In the genomic region with DNA sequence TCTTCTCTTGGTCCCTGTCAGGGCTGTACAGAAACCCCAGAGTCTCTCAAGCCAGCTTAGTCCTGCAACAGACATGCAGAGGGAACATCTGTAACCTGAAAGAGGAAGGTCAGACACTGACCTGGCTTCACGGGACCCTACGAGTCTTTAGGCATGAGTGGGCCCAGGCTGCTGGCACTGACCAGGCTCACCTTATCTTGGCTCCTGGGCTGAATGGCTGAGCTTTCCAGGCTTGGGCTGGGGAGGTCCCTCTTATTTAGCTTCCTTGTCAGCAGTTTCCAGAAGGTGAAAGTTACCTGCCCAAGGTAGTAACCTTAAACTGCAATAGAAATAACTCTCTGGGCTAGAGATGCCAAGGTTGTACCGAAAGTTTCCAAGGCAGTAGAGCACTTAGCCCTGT, we compare ENCODE assay signal across 22 cellular contexts. TPM values are rescaled to one million over a fixed set of nuclear protein-coding genes. Genes with fewer than 3 reads are reported as not detected.
DNase-seq lines count a peak whose midpoint lies in the region; ATAC-seq and TF ChIP-seq lines count a peak whose summit lies in the region.
"Had no signal": no experiment of that assay in that cellular context is flagged by ENCODE, and none has a peak within 500 bp of the region (broad histone marks: within the 10 kb centered on the region; RNA-seq: fewer than 3 reads in every experiment).

No MANE protein-coding gene starts in this region.

- TF ChIP-seq POLR2A in stomach (IDR thresholded peaks at IDR 0.05) = no peak

- no peak for DNase-seq in GM23338 (ENCODE audit: low spot score)
- peak; percentile 30 for DNase-seq in RPMI8226
- no peak for DNase-seq in memory B cell (ENCODE audit: low spot score in 2 of 2)
- peak; percentile 68 for DNase-seq in stomach
- DNase-seq in NCI-H1105 (lab: John Stamatoyannopoulos, UW) = no peak
- no peak for DNase-seq in SK-N-SH
- DNase-seq: activated CD4-positive, alpha-beta T cell treated with anti-CD3 and anti-CD28 coated beads for 48 hours; activated naive CD4-positive, alpha-beta T cell; activated T-cell treated with anti-CD3 and anti-CD28 coated beads, Interleukin-2, amount 50 U/mL, for 48 hours; dermis blood vessel endothelial cell; naive thymus-derived CD8-positive, alpha-beta T cell; NCI-H1105 treated with DMSO at 0.1 percent for 48 hours; NCI-H2029 treated with DMSO at 0.1 percent for 48 hours; NCI-H526 treated with DMSO at 0.1 percent for 48 hours; T-helper 17 cell; upper lobe of left lung had no signal

- H3K27ac ChIP-seq in GM23338 (ENCODE audit: low read depth) = no peak overlapping the region
- H3K27ac ChIP-seq in stomach = peak overlapping the region; percentile 85 to 91 (median 86)
- H3K27ac ChIP-seq in SK-N-SH (ENCODE audit: low read depth in 2 of 2, low read length in 1 of 2) = no peak overlapping the region
- H3K27ac ChIP-seq: C4-2B, SJSA1 had no signal

- H3K36me3 ChIP-seq in GM23338 (ENCODE audit: insufficient read depth) (no peaks in the 10 kb centered on the region), stomach (no peaks in the 10 kb centered on the region), SK-N-SH (replicated peaks in 1 of 2; ENCODE audit: control insufficient read depth in 1 of 2, insufficient read depth in 2 of 2, low read length in 1 of 2) (no peaks in the 10 kb centered on the region)
- H3K36me3 ChIP-seq: SJSA1, upper lobe of left lung had no signal

- H3K36me3 Mint-ChIP-seq in GM23338 (ENCODE audit: low read depth) = no peaks in the 10 kb centered on the region
- no peaks in the 10 kb centered on the region for H3K36me3 Mint-ChIP-seq in memory B cell
- H3K36me3 Mint-ChIP-seq: mesothelial cell of epicardium had no signal

- H3K4me2 ChIP-seq in GM23338 (no peak overlapping the region), SK-N-SH (no peak overlapping the region)
- H3K4me2 ChIP-seq: smooth muscle cell had no signal

- TF ChIP-seq EP300 in stomach (IDR thresholded peaks at IDR 0.05) (no peak), SK-N-SH (IDR thresholded peaks at IDR 0.05; ENCODE audit: borderline replicate concordance in 1 of 2, low read depth in 1 of 2, low read length in 1 of 2) (no peak)

- H3K27ac Mint-ChIP-seq in GM23338 = no peak overlapping the region
- peak overlapping the region; percentile 83 for H3K27ac Mint-ChIP-seq in memory B cell
- H3K27ac Mint-ChIP-seq: mesothelial cell of epicardium, T-helper 17 cell had no signal

- H3K27me3 Mint-ChIP-seq in GM23338 (ENCODE audit: insufficient read depth, low read depth, poor library complexity) = peaks cover 6% of the 10 kb centered on the region
- no peaks in the 10 kb centered on the region for H3K27me3 Mint-ChIP-seq in memory B cell
- H3K27me3 Mint-ChIP-seq: central memory CD8-positive, alpha-beta T cell; naive thymus-derived CD8-positive, alpha-beta T cell; T-helper 17 cell had no signal

- no peak for ATAC-seq in GM23338
- ATAC-seq in memory B cell (ENCODE audit: low read depth) = no peak
- no peak for ATAC-seq in GM21825 (IDR thresholded peaks at IDR 0.05; ENCODE audit: unreplicated experiment)
- ATAC-seq: naive thymus-derived CD8-positive, alpha-beta T cell; T-helper 17 cell had no signal

- TF ChIP-seq CTCF in GM23338 (conservative IDR thresholded peaks at IDR 0.05; ENCODE audit: low read depth in 2 of 2) (no peak), stomach (IDR thresholded peaks at IDR 0.05) (no peak), SK-N-SH (IDR thresholded peaks at IDR 0.05) (no peak)

- H3K79me2 ChIP-seq in GM23338 (replicated peaks; ENCODE audit: insufficient read depth) = no peaks in the 10 kb centered on the region
- no peaks in the 10 kb centered on the region for H3K79me2 ChIP-seq in SK-N-SH (ENCODE audit: insufficient read depth)

- H3K9me2 ChIP-seq in GM23338 (ENCODE audit: insufficient read depth) = 0 out of 2 replicates have a peak, but pooled peaks cover 9% of the 10 kb centered on the region
- no peaks in the 10 kb centered on the region for H3K9me2 ChIP-seq in SK-N-SH

- CTCF ChIA-PET in SK-N-SH (lab: Yijun Ruan, JAX) = interaction anchor here (0.6 to 1.5 kb wide), 3 partner anchors 17 to 190 kb away, joined by 3 to 4 read pairs (median 3); no protein-coding TSS in a partner anchor

- no peaks in the 10 kb centered on the region for H3K9me3 ChIP-seq in stomach
- H3K9me3 ChIP-seq in SK-N-SH = no peaks in the 10 kb centered on the region
- H3K9me3 ChIP-seq: SJSA1, upper lobe of left lung had no signal

- H3K9me3 Mint-ChIP-seq in GM23338 = no peaks in the 10 kb centered on the region
- no peaks in the 10 kb centered on the region for H3K9me3 Mint-ChIP-seq in memory B cell
- H3K9me3 Mint-ChIP-seq: central memory CD8-positive, alpha-beta T cell; mesothelial cell of epicardium had no signal

- H3K4me3 Mint-ChIP-seq in GM23338 (no peak overlapping the region), memory B cell (no peak overlapping the region)
- H3K4me3 Mint-ChIP-seq: central memory CD8-positive, alpha-beta T cell; mesothelial cell of epicardium; naive thymus-derived CD8-positive, alpha-beta T cell; T-helper 17 cell had no signal

- peaks cover 11% of the 10 kb centered on the region for H3K4me1 ChIP-seq in GM23338 (ENCODE audit: insufficient read depth)
- peaks cover 17 to 47% (median 35%) of the 10 kb centered on the region in 4 donors for H3K4me1 ChIP-seq in stomach
- H3K4me1 ChIP-seq in SK-N-SH (ENCODE audit: control insufficient read depth in 1 of 2, insufficient read depth in 2 of 2, low read depth in 1 of 2, low read length in 1 of 2) = peaks cover 0 to 4% of the 10 kb centered on the region in 2 experiments; a peak in 1 of 4 replicates
- H3K4me1 ChIP-seq: upper lobe of left lung had no signal

- H2AFZ ChIP-seq in GM23338 (peak overlapping the region; percentile 83), SK-N-SH (ENCODE audit: low read depth) (no peak overlapping the region)

- H4K20me1 ChIP-seq in GM23338 (replicated peaks; ENCODE audit: insufficient read depth) = no peaks in the 10 kb centered on the region
- no peaks in the 10 kb centered on the region for H4K20me1 ChIP-seq in SK-N-SH (ENCODE audit: insufficient read depth)

- H3K4me3 ChIP-seq in GM23338 = no peak overlapping the region
- H3K4me3 ChIP-seq in stomach = no peak overlapping the region
- no peak overlapping the region for H3K4me3 ChIP-seq in SK-N-SH (ENCODE audit: low read depth in 2 of 2, low read length in 1 of 2)
- H3K4me3 ChIP-seq: SJSA1, smooth muscle cell, upper lobe of left lung had no signal

- POLR2A ChIA-PET in SK-N-SH (lab: Yijun Ruan, JAX) = no interaction called here

- no peaks in the 10 kb centered on the region for H3F3A ChIP-seq in GM23338 (replicated peaks; ENCODE audit: low read depth)
- peaks cover 7% of the 10 kb centered on the region for H3F3A ChIP-seq in SK-N-SH (replicated peaks; ENCODE audit: insufficient read depth)

- no peak for TF ChIP-seq RAD21 in SK-N-SH (IDR thresholded peaks at IDR 0.05; ENCODE audit: low read length)

- intact Hi-C loops in stomach (cut with DNase I; ENCODE audit: low total_unique reads) = no loop called here

- 33 to 82% (median 58%) methylated on average over 3 of the region's 3 CpGs for WGBS in stomach, 5 donors
- 98% methylated on average over 3 of the region's 3 CpGs for WGBS in SK-N-SH (ENCODE audit: low lambda C conversion rate)

- H3K4me1 Mint-ChIP-seq in GM23338 (peaks cover 15% of the 10 kb centered on the region), memory B cell (peaks cover 55% of the 10 kb centered on the region)
- H3K4me1 Mint-ChIP-seq: central memory CD8-positive, alpha-beta T cell; mesothelial cell of epicardium had no signal

- no peak overlapping the region for H3K9ac ChIP-seq in SK-N-SH

- H3K27me3 ChIP-seq in GM23338 (ENCODE audit: insufficient read depth) (no peaks in the 10 kb centered on the region), stomach (no peaks in the 10 kb centered on the region), SK-N-SH (ENCODE audit: insufficient read depth) (no peaks in the 10 kb centered on the region)
- H3K27me3 ChIP-seq: SJSA1, upper lobe of left lung had no signal

TF ChIP-seq in GM23338, 12 proteins besides CTCF, POLR2A, EP300 and RAD21 (continues in another document):
- TF ChIP-seq POLR2AphosphoS5 (IDR thresholded peaks at IDR 0.05; ENCODE audit: low read depth) (no peak), EZH2 (IDR thresholded peaks at IDR 0.05; ENCODE audit: low read depth, unreplicated experiment) (no peak), STAT1 (IDR thresholded peaks at IDR 0.05; ENCODE audit: unreplicated experiment) (no peak)

TF ChIP-seq in SK-N-SH, 30 proteins besides CTCF, POLR2A, EP300 and RAD21:
- TF ChIP-seq RFX5 (IDR thresholded peaks at IDR 0.05; ENCODE audit: low read length) = no peak

RNA-seq across cellular contexts. Expression of gene FUT8, which starts 58.4 kb away (rescaled TPM):
- 22.2 and 23.2 TPM in 2 replicates for total RNA-seq in GM23338 (2014; rRNA removed; shearing (Covaris generic))
- polyA plus RNA-seq in GM23338 (2016; fragmentation: Nextera tagmentation; extraction: Ambion mirVana) = 8.2 and 8.6 TPM in 2 replicates
- 100 to 1,000 TPM in 2 of 5 donors, 10 to 100 TPM in 3; 25.5 to 175 (median 95.5) TPM for total RNA-seq in stomach
- 10 to 100 TPM; 17.4 to 24.3 (median 20.0) TPM for polyA plus RNA-seq in stomach
- polyA plus RNA-seq in SK-N-SH (2012; rRNA removed) = 31.7 and 32.4 TPM in 2 replicates
- polyA plus RNA-seq in SK-N-SH (2012; cell fraction: cytosol; rRNA removed) = 49.6 and 49.7 TPM in 2 replicates
- 10.5 and 23.8 TPM in 2 replicates for polyA plus RNA-seq in SK-N-SH (2012; cell fraction: nucleus; rRNA removed)

Comparison
In these comparisons a context has a peak if more than half of its experiments do, and no peak if none do; other contexts are left out.
1. DNase-seq: peak in RPMI8226 (single experiment) and stomach (single experiment); none in GM23338 (single experiment), memory B cell (0 of 2), NCI-H1105 (single experiment) and SK-N-SH (single experiment).
2. H3K27ac ChIP-seq: peak in stomach (5 of 5); none in GM23338 (single experiment) and SK-N-SH (0 of 2).